28 cellular contexts compared by ENCODE assay signal in genomic region chr4:126168484-126168883, GRCh38.
"Had no signal": no experiment of that assay in that cellular context is flagged by ENCODE, and none has a peak within 500 bp of the region (broad histone marks: within the 10 kb centered on the region; RNA-seq: fewer than 3 reads in every experiment).

No MANE protein-coding gene starts in this region.

- ATAC-seq: activated CD4-positive, alpha-beta T cell treated with anti-CD3 and anti-CD28 coated beads for 36 hours; activated CD8-positive, alpha-beta T cell treated with anti-CD3 and anti-CD28 coated beads for 36 hours; activated naive CD8-positive, alpha-beta T cell treated with anti-CD3 and anti-CD28 coated beads, Interleukin-2, amount 50 U/mL, for 24 hours; activated T-cell treated with anti-CD3 and anti-CD28 coated beads, Interleukin-2, amount 50 U/mL, for 4 hours; activated T-helper 17 cell treated with anti-CD3 and anti-CD28 coated beads, Interleukin-2, amount 50 U/mL, for 72 hours; effector memory CD8-positive, alpha-beta T cell; foreskin keratinocyte; gastrocnemius medialis; heart left ventricle had no signal

- H3K36me3 ChIP-seq: ascending aorta, esophagus squamous epithelium, gastrocnemius medialis, heart left ventricle had no signal

- H3K4me1 Mint-ChIP-seq: activated CD4-positive, alpha-beta T cell treated with anti-CD3 and anti-CD28 coated beads for 36 hours; activated naive CD4-positive, alpha-beta T cell treated with anti-CD3 and anti-CD28 coated beads, Interleukin-2, amount 50 U/mL, for 24 hours; activated naive CD8-positive, alpha-beta T cell treated with anti-CD3 and anti-CD28 coated beads for 36 hours; activated naive CD8-positive, alpha-beta T cell treated with anti-CD3 and anti-CD28 coated beads, Interleukin-2, amount 50 U/mL, for 24 hours; activated T-helper 17 cell treated with anti-CD3 and anti-CD28 coated beads, Interleukin-2, amount 50 U/mL, for 72 hours; brain had no signal

- H3K36me3 Mint-ChIP-seq: activated naive CD4-positive, alpha-beta T cell treated with anti-CD3 and anti-CD28 coated beads, Interleukin-2, amount 50 U/mL, for 24 hours; activated naive CD8-positive, alpha-beta T cell treated with anti-CD3 and anti-CD28 coated beads for 36 hours; brain had no signal

- H3K27me3 Mint-ChIP-seq: activated CD4-positive, alpha-beta T cell treated with anti-CD3 and anti-CD28 coated beads for 36 hours; activated CD8-positive, alpha-beta T cell treated with anti-CD3 and anti-CD28 coated beads for 36 hours; activated naive CD4-positive, alpha-beta T cell treated with anti-CD3 and anti-CD28 coated beads, Interleukin-2, amount 50 U/mL, for 24 hours; activated naive CD8-positive, alpha-beta T cell treated with anti-CD3 and anti-CD28 coated beads for 36 hours; activated naive CD8-positive, alpha-beta T cell treated with anti-CD3 and anti-CD28 coated beads, Interleukin-2, amount 50 U/mL, for 24 hours; activated T-helper 17 cell treated with anti-CD3 and anti-CD28 coated beads, Interleukin-2, amount 50 U/mL, for 72 hours; effector memory CD8-positive, alpha-beta T cell had no signal

- H3K4me3 ChIP-seq: ascending aorta, esophagus squamous epithelium, gastrocnemius medialis, heart left ventricle had no signal

- H3K9me3 Mint-ChIP-seq: activated naive CD4-positive, alpha-beta T cell treated with anti-CD3 and anti-CD28 coated beads, Interleukin-2, amount 50 U/mL, for 24 hours had no signal

- H3K4me1 ChIP-seq: ascending aorta, esophagus squamous epithelium, foreskin keratinocyte, gastrocnemius medialis, heart left ventricle had no signal

- H3K4me3 Mint-ChIP-seq: activated CD4-positive, alpha-beta T cell treated with anti-CD3 and anti-CD28 coated beads for 36 hours; activated CD8-positive, alpha-beta T cell treated with anti-CD3 and anti-CD28 coated beads for 36 hours; activated naive CD4-positive, alpha-beta T cell treated with anti-CD3 and anti-CD28 coated beads for 36 hours; activated naive CD4-positive, alpha-beta T cell treated with anti-CD3 and anti-CD28 coated beads, Interleukin-2, amount 50 U/mL, for 24 hours; activated naive CD8-positive, alpha-beta T cell treated with anti-CD3 and anti-CD28 coated beads for 36 hours; activated naive CD8-positive, alpha-beta T cell treated with anti-CD3 and anti-CD28 coated beads, Interleukin-2, amount 50 U/mL, for 24 hours; activated T-cell treated with anti-CD3 and anti-CD28 coated beads, Interleukin-2, amount 50 U/mL, for 4 hours; activated T-helper 17 cell treated with anti-CD3 and anti-CD28 coated beads, Interleukin-2, amount 50 U/mL, for 72 hours; brain; effector memory CD8-positive, alpha-beta T cell had no signal

- H3K27me3 ChIP-seq: ascending aorta, esophagus squamous epithelium, foreskin keratinocyte, gastrocnemius medialis, heart left ventricle had no signal

- H3K27ac ChIP-seq: ascending aorta, epithelial cell of prostate, esophagus squamous epithelium, foreskin keratinocyte, gastrocnemius medialis, heart left ventricle had no signal

- DNase-seq: activated CD4-positive, alpha-beta T cell treated with anti-CD3 and anti-CD28 coated beads for 36 hours; activated CD4-positive, alpha-beta T cell treated with anti-CD3 and anti-CD28 coated beads, Interleukin-2, amount 50 U/mL, for 1 hour; activated CD4-positive, alpha-beta T cell treated with anti-CD3 and anti-CD28 coated beads, Interleukin-2, amount 50 U/mL, for 48 hours; activated CD4-positive, CD25-positive, alpha-beta regulatory T cell; activated CD4-positive, CD25-positive, alpha-beta regulatory T cell treated with anti-CD3 and anti-CD28 coated beads, Interleukin-2, amount 50 U/mL, for 72 hours; activated CD8-positive, alpha-beta memory T cell treated with anti-CD3 and anti-CD28 coated beads for 24 hours; activated CD8-positive, alpha-beta T cell treated with anti-CD3 and anti-CD28 coated beads for 36 hours; activated effector memory CD4-positive, alpha-beta T cell treated with anti-CD3 and anti-CD28 coated beads, Interleukin-2, amount 50 U/mL, for 16 hours; activated naive CD4-positive, alpha-beta T cell treated with anti-CD3 and anti-CD28 coated beads for 36 hours; activated naive CD8-positive, alpha-beta T cell treated with anti-CD3 and anti-CD28 coated beads for 36 hours; activated naive CD8-positive, alpha-beta T cell treated with anti-CD3 and anti-CD28 coated beads, Interleukin-2, amount 50 U/mL, for 24 hours; activated T-cell treated with anti-CD3 and anti-CD28 coated beads, Interleukin-2, amount 50 U/mL, for 4 hours; caudate nucleus; cortex of kidney; dermis blood vessel endothelial cell; effector CD4-positive, alpha-beta T cell; effector memory CD8-positive, alpha-beta T cell; esophagus squamous epithelium; foreskin keratinocyte; gastrocnemius medialis; glutamatergic neuron; heart left ventricle; T-helper 2 cell had no signal

- H3K27ac Mint-ChIP-seq: activated CD4-positive, alpha-beta T cell treated with anti-CD3 and anti-CD28 coated beads for 36 hours; activated CD8-positive, alpha-beta T cell treated with anti-CD3 and anti-CD28 coated beads for 36 hours; activated naive CD4-positive, alpha-beta T cell treated with anti-CD3 and anti-CD28 coated beads for 36 hours; activated naive CD4-positive, alpha-beta T cell treated with anti-CD3 and anti-CD28 coated beads, Interleukin-2, amount 50 U/mL, for 24 hours; activated naive CD8-positive, alpha-beta T cell treated with anti-CD3 and anti-CD28 coated beads for 36 hours; activated naive CD8-positive, alpha-beta T cell treated with anti-CD3 and anti-CD28 coated beads, Interleukin-2, amount 50 U/mL, for 24 hours; activated T-helper 17 cell treated with anti-CD3 and anti-CD28 coated beads, Interleukin-2, amount 50 U/mL, for 72 hours; brain; effector memory CD8-positive, alpha-beta T cell had no signal

- H3K9me3 ChIP-seq: ascending aorta, esophagus squamous epithelium, gastrocnemius medialis had no signal
